In the genomic region with DNA sequence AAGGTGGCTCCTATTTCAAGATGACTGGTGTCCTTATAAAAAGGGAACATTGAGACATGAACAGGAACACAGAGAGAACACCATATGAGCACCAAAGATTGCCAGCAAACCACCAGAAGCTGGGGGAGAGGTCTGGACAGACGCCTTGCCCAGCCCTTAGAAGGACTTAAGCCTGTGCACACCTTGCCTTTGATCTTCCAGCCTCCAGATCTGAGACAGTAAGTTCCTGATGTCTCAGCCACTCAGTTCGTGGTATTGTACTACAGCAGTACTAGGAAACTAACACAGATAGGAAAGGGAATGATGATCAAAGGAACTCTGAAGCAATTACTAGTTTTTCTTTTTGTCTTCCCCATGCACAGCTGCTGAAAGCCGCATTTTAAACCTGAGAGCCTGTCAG, we compare ENCODE assay signal across 25 cellular contexts.
"Had no signal": no experiment of that assay in that cellular context is flagged by ENCODE, and none has a peak within 500 bp of the region (broad histone marks: within the 10 kb centered on the region; RNA-seq: fewer than 3 reads in every experiment).

No MANE protein-coding gene starts in this region.

- H3K4me1 Mint-ChIP-seq: mesothelial cell of epicardium; stimulated activated effector memory CD8-positive, alpha-beta T cell treated with anti-CD3 and anti-CD28 coated beads, Interleukin-12 subunit alpha, Interleukin-12 subunit beta, amount 100 ng/mL, for 72 hours had no signal

- H3K36me3 ChIP-seq: heart right ventricle, left lung, lower lobe of right lung, ovary, right atrium auricular region, right lobe of liver, suprapubic skin, thoracic aorta, tibial artery had no signal

- H3K27ac ChIP-seq: heart right ventricle, hepatocyte, left lung, lower lobe of right lung, ovary, right atrium auricular region, right lobe of liver, skin epidermis, suprapubic skin, thoracic aorta, tibial artery had no signal

- H3K27ac Mint-ChIP-seq: mesothelial cell of epicardium; naive thymus-derived CD4-positive, alpha-beta T cell; natural killer cell treated with Interleukin-12 subunit alpha and Interleukin-12 subunit beta and Interleukin-15 and Interleukin-18, amount 100 ng/mL, for 72 hours; progenitor cell of endocrine pancreas; stimulated activated effector memory CD8-positive, alpha-beta T cell treated with anti-CD3 and anti-CD28 coated beads, Interleukin-12 subunit alpha, Interleukin-12 subunit beta, amount 100 ng/mL, for 72 hours; stimulated activated naive CD8-positive, alpha-beta T cell treated with anti-CD3 and anti-CD28 coated beads, Interleukin-15, Interleukin-2, amounts not matched to agents 100 ng/mL and 50 ng/mL, for 24 hours had no signal

- H3K9me3 Mint-ChIP-seq: naive thymus-derived CD4-positive, alpha-beta T cell; natural killer cell treated with Interleukin-12 subunit alpha and Interleukin-12 subunit beta and Interleukin-15 and Interleukin-18, amount 100 ng/mL, for 72 hours; stimulated activated effector memory CD8-positive, alpha-beta T cell treated with anti-CD3 and anti-CD28 coated beads, Interleukin-12 subunit alpha, Interleukin-12 subunit beta, amount 100 ng/mL, for 72 hours; stimulated activated naive CD8-positive, alpha-beta T cell treated with anti-CD3 and anti-CD28 coated beads, Interleukin-15, Interleukin-2, amounts not matched to agents 100 ng/mL and 50 ng/mL, for 24 hours had no signal

- H3K4me3 Mint-ChIP-seq: mesothelial cell of epicardium; naive thymus-derived CD4-positive, alpha-beta T cell; natural killer cell treated with Interleukin-12 subunit alpha and Interleukin-12 subunit beta and Interleukin-15 and Interleukin-18, amount 100 ng/mL, for 72 hours; stimulated activated effector memory CD8-positive, alpha-beta T cell treated with anti-CD3 and anti-CD28 coated beads, Interleukin-12 subunit alpha, Interleukin-12 subunit beta, amount 100 ng/mL, for 72 hours; stimulated activated naive CD8-positive, alpha-beta T cell treated with anti-CD3 and anti-CD28 coated beads, Interleukin-15, Interleukin-2, amounts not matched to agents 100 ng/mL and 50 ng/mL, for 24 hours had no signal

- H3K4me3 ChIP-seq: heart right ventricle, hepatocyte, left lung, lower lobe of right lung, ovary, right atrium auricular region, right lobe of liver, skin epidermis, suprapubic skin, thoracic aorta, tibial artery had no signal

- H3K9me3 ChIP-seq: heart right ventricle, left lung, lower lobe of right lung, ovary, right atrium auricular region, right lobe of liver, suprapubic skin, thoracic aorta, tibial artery had no signal

- H3K27me3 ChIP-seq: hepatocyte, left lung, ovary, right atrium auricular region, right lobe of liver, suprapubic skin had no signal

- ATAC-seq: heart right ventricle; left cardiac atrium; left lung; lower lobe of right lung; naive thymus-derived CD4-positive, alpha-beta T cell; right lobe of liver; stimulated activated effector memory CD8-positive, alpha-beta T cell treated with anti-CD3 and anti-CD28 coated beads, Interleukin-12 subunit alpha, Interleukin-12 subunit beta, amount 100 ng/mL, for 72 hours had no signal

- H3K36me3 Mint-ChIP-seq: mesothelial cell of epicardium; naive thymus-derived CD4-positive, alpha-beta T cell; natural killer cell treated with Interleukin-12 subunit alpha and Interleukin-12 subunit beta and Interleukin-15 and Interleukin-18, amount 100 ng/mL, for 72 hours; stimulated activated effector memory CD8-positive, alpha-beta T cell treated with anti-CD3 and anti-CD28 coated beads, Interleukin-12 subunit alpha, Interleukin-12 subunit beta, amount 100 ng/mL, for 72 hours had no signal

- DNase-seq: heart right ventricle; kidney glomerular epithelial cell; left cardiac atrium; left lung; lower lobe of right lung; mesendoderm; naive thymus-derived CD4-positive, alpha-beta T cell; ovary; right lobe of liver; stimulated activated CD4-positive, alpha-beta T cell treated with anti-CD3 and anti-CD28 coated beads, Interleukin-12 subunit alpha, Interleukin-12 subunit beta, amount 100 ng/mL, for 4 hours; stimulated activated CD4-positive, alpha-beta T cell treated with anti-CD3 and anti-CD28 coated beads, Interleukin-15, amount 100 ng/mL, for 24 hours; stimulated activated CD4-positive, alpha-beta T cell treated with anti-CD3 and anti-CD28 coated beads, Interleukin-4, amount 100 ng/mL, for 24 hours; stimulated activated naive CD4-positive, alpha-beta T cell; tibial artery; trophoblast cell had no signal

- H3K4me1 ChIP-seq: heart right ventricle, left lung, lower lobe of right lung, right atrium auricular region, right lobe of liver, tibial artery had no signal
